Comparison of ENCODE assay signal across 14 cellular contexts in genomic region chr2:205366336-205367060, GRCh38.
"Had no signal": no experiment of that assay in that cellular context is flagged by ENCODE, and none has a peak within 500 bp of the region (broad histone marks: within the 10 kb centered on the region; RNA-seq: fewer than 3 reads in every experiment).

No MANE protein-coding gene starts in this region.

- DNase-seq: activated CD4-positive, alpha-beta memory T cell treated with anti-CD3 and anti-CD28 coated beads for 36 hours; activated CD4-positive, alpha-beta T cell treated with anti-CD3 and anti-CD28 coated beads for 1 hour; activated effector memory CD4-positive, alpha-beta T cell treated with anti-CD3 and anti-CD28 coated beads, Interleukin-2, amount 50 U/mL, for 16 hours; activated T-cell treated with anti-CD3 and anti-CD28 coated beads, Interleukin-2, amount 50 U/mL, for 4 hours; amniotic stem cell; effector memory CD8-positive, alpha-beta T cell; head of caudate nucleus; kidney; left ventricle myocardium superior; SW 1271; T-helper 9 cell; tibial artery had no signal

- H3K27me3 ChIP-seq: tibial artery had no signal

- H3K9ac ChIP-seq: parathyroid adenoma had no signal

- H2AFZ ChIP-seq: parathyroid adenoma had no signal

- H3K4me3 ChIP-seq: tibial artery had no signal

- H3K9me3 ChIP-seq: tibial artery had no signal

- H3K79me2 ChIP-seq: parathyroid adenoma had no signal

- H3K4me1 ChIP-seq: parathyroid adenoma had no signal

- H3K27ac ChIP-seq: parathyroid adenoma, tibial artery had no signal

- ATAC-seq: activated naive CD4-positive, alpha-beta T cell treated with anti-CD3 and anti-CD28 coated beads, Interleukin-2, amount 50 U/mL, for 72 hours; activated T-cell treated with anti-CD3 and anti-CD28 coated beads, Interleukin-2, amount 50 U/mL, for 4 hours; effector memory CD8-positive, alpha-beta T cell; left ventricle myocardium superior had no signal

- H3K36me3 ChIP-seq: tibial artery had no signal
